Comparison of ENCODE assay signal across 26 cellular contexts in the genomic region with DNA sequence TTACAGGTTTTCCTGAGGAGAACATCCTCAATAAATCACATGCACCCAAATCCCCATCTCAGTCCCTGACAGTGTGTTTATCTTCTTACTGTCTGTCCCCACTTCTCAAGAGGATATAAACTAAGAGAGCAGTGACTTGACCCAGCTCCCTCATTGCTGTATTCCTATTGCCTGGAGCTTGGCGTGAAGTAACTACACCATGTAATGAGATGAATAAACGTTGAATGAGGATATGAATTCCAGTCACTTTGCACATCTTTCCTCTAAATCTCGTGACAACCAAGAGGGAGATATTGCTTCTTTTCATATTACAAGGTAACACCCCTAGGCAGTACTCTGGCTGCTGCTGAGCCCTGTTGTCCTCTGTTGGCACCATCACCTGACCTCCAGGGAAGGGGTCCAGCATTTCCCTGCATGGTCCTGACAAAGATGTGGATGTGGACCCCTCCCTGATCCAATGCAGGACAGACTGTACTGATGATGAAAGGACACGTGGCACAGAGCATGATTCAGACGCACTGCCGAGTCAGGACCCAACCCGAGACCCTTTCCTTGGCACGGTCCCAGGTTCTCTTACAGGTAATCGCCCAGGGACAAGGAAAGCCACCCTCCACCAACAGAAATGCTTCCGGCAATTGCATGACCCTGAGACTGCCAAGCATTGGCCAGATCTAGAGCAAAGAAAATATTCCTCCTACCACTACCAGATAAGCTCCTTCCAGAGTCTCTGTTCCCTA.
"Had no signal": no experiment of that assay in that cellular context is flagged by ENCODE, and none has a peak within 500 bp of the region (broad histone marks: within the 10 kb centered on the region; RNA-seq: fewer than 3 reads in every experiment).

No MANE protein-coding gene starts in this region.

- H3K4me1 ChIP-seq: colonic mucosa had no signal

- H3K4me3 ChIP-seq: colonic mucosa, dorsolateral prefrontal cortex, heart right ventricle, left lung, lung, mucosa of descending colon, right lobe of liver, skin epidermis, tibial nerve had no signal

- ATAC-seq: activated CD8-positive, alpha-beta memory T cell treated with anti-CD3 and anti-CD28 coated beads, Interleukin-2, amount 10 ng/mL, durations not matched to agents 7 days and 5 days; activated CD8-positive, alpha-beta T cell treated with anti-CD3 and anti-CD28 coated beads, Interleukin-2, amount 10 ng/mL, durations not matched to agents 7 days and 5 days; activated naive CD8-positive, alpha-beta T cell treated with anti-CD3 and anti-CD28 coated beads, Interleukin-2, amount 50 U/mL, for 24 hours; esophagus mucosa; heart right ventricle; left lung; mucosa of descending colon; stimulated activated memory B cell treated with anti-CD40 and anti-IgM and Interleukin-4, amounts not matched to agents 10 μg/mL and 1 μg/mL and 100 μg/mL, for 72 hours; WTC11 had no signal

- H3K27ac ChIP-seq: colonic mucosa, heart right ventricle, left lung, neutrophil, right lobe of liver, tibial nerve had no signal

- H3K36me3 ChIP-seq: colonic mucosa, heart right ventricle, left lung, neutrophil, right lobe of liver, tibial nerve had no signal

- H3K27me3 ChIP-seq: colonic mucosa, dorsolateral prefrontal cortex, heart right ventricle, left lung, neutrophil, right lobe of liver, tibial nerve had no signal

- DNase-seq: activated CD4-positive, alpha-beta T cell treated with anti-CD3 and anti-CD28 coated beads for 1 hour; activated CD4-positive, alpha-beta T cell treated with anti-CD3 and anti-CD28 coated beads, Interleukin-2, amount 10 ng/mL, durations not matched to agents 7 days and 5 days; activated CD8-positive, alpha-beta memory T cell treated with anti-CD3 and anti-CD28 coated beads, Interleukin-2, amount 10 ng/mL, durations not matched to agents 7 days and 5 days; activated CD8-positive, alpha-beta T cell treated with anti-CD3 and anti-CD28 coated beads, Interleukin-2, amount 10 ng/mL, durations not matched to agents 7 days and 5 days; activated naive CD8-positive, alpha-beta T cell treated with anti-CD3 and anti-CD28 coated beads, Interleukin-2, amount 50 U/mL, for 24 hours; activated T-cell treated with anti-CD3 and anti-CD28 coated beads, Interleukin-2, amount 50 U/mL, for 48 hours; amygdala; colonic mucosa; dorsolateral prefrontal cortex; effector memory CD4-positive, alpha-beta T cell; foreskin melanocyte; heart right ventricle; left lung; mucosa of descending colon; right lobe of liver; stimulated activated CD4-positive, alpha-beta T cell treated with anti-CD3 and anti-CD28 coated beads, Interleukin-12 subunit alpha, Interleukin-12 subunit beta, amount 100 ng/mL, for 4 hours; stimulated activated CD4-positive, alpha-beta T cell treated with anti-CD3 and anti-CD28 coated beads, Interleukin-4, amount 100 ng/mL, for 1 hour; SW 1271; T-helper 9 cell had no signal

- H3K9me3 ChIP-seq: colonic mucosa, right lobe of liver had no signal
